9 cellular contexts compared by ENCODE assay signal in the genomic region with DNA sequence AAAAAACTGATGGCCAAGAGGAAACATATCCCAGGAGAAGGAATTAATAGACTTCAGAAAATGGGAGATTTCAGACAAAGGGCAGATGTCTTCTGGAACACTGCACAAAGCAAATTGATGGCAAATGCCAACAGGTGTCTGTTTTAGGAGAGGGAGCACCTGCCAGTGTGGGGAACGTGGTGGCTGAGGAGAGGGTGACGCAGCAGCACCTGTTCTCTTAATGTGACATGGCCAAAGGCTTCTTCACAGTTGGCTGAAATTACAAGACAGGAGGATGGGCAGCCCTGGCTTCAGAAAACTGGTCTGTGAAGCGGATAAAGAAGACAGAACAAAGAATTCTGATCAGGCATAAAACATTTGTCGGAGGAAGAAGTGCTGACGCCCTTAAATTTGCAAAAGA.
DNase-seq lines count a peak whose midpoint lies in the region; ATAC-seq and TF ChIP-seq lines count a peak whose summit lies in the region.
"Had no signal": no experiment of that assay in that cellular context is flagged by ENCODE, and none has a peak within 500 bp of the region (broad histone marks: within the 10 kb centered on the region; RNA-seq: fewer than 3 reads in every experiment).

No MANE protein-coding gene starts in this region.

- H3K9me3 Mint-ChIP-seq in activated T-helper 17 cell treated with anti-CD3 and anti-CD28 coated beads, Interleukin-2, amount 50 U/mL, for 72 hours: no peaks in the 10 kb centered on the region
- no peaks in the 10 kb centered on the region for H3K9me3 Mint-ChIP-seq in endodermal cell

- H3K27ac Mint-ChIP-seq in activated T-helper 17 cell treated with anti-CD3 and anti-CD28 coated beads, Interleukin-2, amount 50 U/mL, for 72 hours: peak overlapping the region; percentile 46
- H3K27ac Mint-ChIP-seq in endodermal cell: no peak overlapping the region

- peak; percentile 40 for ATAC-seq in GM21390 (IDR thresholded peaks at IDR 0.05; ENCODE audit: unreplicated experiment)
- no peak for ATAC-seq in activated T-helper 17 cell treated with anti-CD3 and anti-CD28 coated beads, Interleukin-2, amount 50 U/mL, for 72 hours (replicated peaks)

- H3K4me3 Mint-ChIP-seq in activated T-helper 17 cell treated with anti-CD3 and anti-CD28 coated beads, Interleukin-2, amount 50 U/mL, for 72 hours: peak overlapping the region; percentile 65
- no peak overlapping the region for H3K4me3 Mint-ChIP-seq in endodermal cell

- TF ChIP-seq CTCF in endodermal cell (conservative IDR thresholded peaks at IDR 0.05): no peak

- WGBS in endodermal cell (ENCODE audit: insufficient coverage in 1 of 2, insufficient read length in 1 of 2), 2 experiments: 93 to 98% methylated on average over 4 to 5 of the region's 5 CpGs

- no peaks in the 10 kb centered on the region for H3K27me3 Mint-ChIP-seq in activated T-helper 17 cell treated with anti-CD3 and anti-CD28 coated beads, Interleukin-2, amount 50 U/mL, for 72 hours
- no peaks in the 10 kb centered on the region for H3K27me3 Mint-ChIP-seq in endodermal cell (ENCODE audit: insufficient read depth)

- no peaks in the 10 kb centered on the region for H3K36me3 ChIP-seq in endodermal cell (ENCODE audit: control insufficient read depth, insufficient read depth, low read length)

- H3K36me3 Mint-ChIP-seq in activated T-helper 17 cell treated with anti-CD3 and anti-CD28 coated beads, Interleukin-2, amount 50 U/mL, for 72 hours (ENCODE audit: low read depth): no peaks in the 10 kb centered on the region
- H3K36me3 Mint-ChIP-seq in endodermal cell (ENCODE audit: low read depth): no peaks in the 10 kb centered on the region

- H3K4me1 Mint-ChIP-seq in activated T-helper 17 cell treated with anti-CD3 and anti-CD28 coated beads, Interleukin-2, amount 50 U/mL, for 72 hours: peaks cover 15% of the 10 kb centered on the region
- H3K4me1 Mint-ChIP-seq in endodermal cell: peaks cover 17% of the 10 kb centered on the region

- H3K4me3 ChIP-seq in endodermal cell (ENCODE audit: low read length): no peak overlapping the region
- H3K4me3 ChIP-seq: skin epidermis had no signal

- H3K27me3 ChIP-seq in endodermal cell (ENCODE audit: control insufficient read depth, insufficient read depth, low read length, poor library complexity, severe bottlenecking): no peaks in the 10 kb centered on the region

- no peak overlapping the region for H3K27ac ChIP-seq in endodermal cell (ENCODE audit: low read depth, low read length)

- peak; percentile 94 for DNase-seq in DMS79 treated with DMSO at 0.1 percent for 48 hours (lab: John Stamatoyannopoulos, UW)
- DNase-seq in NCI-H1092 (lab: John Stamatoyannopoulos, UW): peak; percentile 32
- DNase-seq in endodermal cell: no peak
- DNase-seq in effector CD8-positive, alpha-beta T cell (lab: John Stamatoyannopoulos, UW): no peak
- no peak for DNase-seq in AG08396 (ENCODE audit: low spot score)
- no peak for DNase-seq in DMS 273 (lab: John Stamatoyannopoulos, UW; ENCODE audit: unreplicated experiment)

- H3K9me3 ChIP-seq in endodermal cell (ENCODE audit: control insufficient read depth, low read length): no peaks in the 10 kb centered on the region

- no peak overlapping the region for H3K9ac ChIP-seq in endodermal cell (ENCODE audit: extremely low read depth, low read length, poor library complexity, severe bottlenecking)

- peaks cover 8% of the 10 kb centered on the region for H3K4me1 ChIP-seq in endodermal cell (ENCODE audit: control insufficient read depth, insufficient read depth, low read length)

Comparison
In these comparisons a context has a peak if more than half of its experiments do, and no peak if none do; other contexts are left out.
1. DNase-seq: peak in DMS79 treated with DMSO at 0.1 percent for 48 hours (single experiment) and NCI-H1092 (single experiment); none in endodermal cell (single experiment), effector CD8-positive, alpha-beta T cell (single experiment), AG08396 (single experiment) and DMS 273 (single experiment).